8 cellular contexts compared by ENCODE assay signal in genomic region chr2:237694423-237695194, GRCh38.
DNase-seq lines count a peak whose midpoint lies in the region; ATAC-seq, FAIRE-seq and TF ChIP-seq lines count a peak whose summit lies in the region.

No MANE protein-coding gene starts in this region.

- TSS peak; percentile 78 for BruUV-seq in endothelial cell of umbilical vein (replicated peaks; lab: Mats Ljungman, UMichigan)

- H3K9ac ChIP-seq in OCI-LY3 (ENCODE audit: low read length) (peak overlapping the region; percentile 18; the same call in 1 of the 2 replicates), endothelial cell of umbilical vein (replicated peaks; ENCODE audit: extremely low read depth, insufficient read depth, low read length) (peak overlapping the region; percentile 95)

- no peak for FAIRE-seq in endothelial cell of umbilical vein (lab: Jason Lieb, UNC)

- TF ChIP-seq POLR2A in endothelial cell of umbilical vein (IDR thresholded peaks at IDR 0.05; ENCODE audit: low read depth, low read length) (no peak), sigmoid colon (IDR thresholded peaks at IDR 0.05) (no peak)

- DNase-seq in endothelial cell of umbilical vein (ENCODE audit: low read depth, low spot score) (no peak), sigmoid colon (peak; percentile 69), NCI-H446 (lab: John Stamatoyannopoulos, UW) (no peak), NCI-H1092 (lab: John Stamatoyannopoulos, UW) (no peak), nucleus accumbens (lab: John Stamatoyannopoulos, UW) (no peak)

- POLR2A ChIA-PET in endothelial cell of umbilical vein (lab: Charles Lee) = interaction anchor here (0.7 to 1.0 kb wide), 2 partner anchors 10 to 26 kb away, joined by 3 read pairs; no protein-coding TSS in a partner anchor

- H3K27ac ChIP-seq in OCI-LY3 (ENCODE audit: low read length) (no peak overlapping the region), endothelial cell of umbilical vein (ENCODE audit: insufficient read depth, low read depth, low read length) (peak overlapping the region; percentile 87), sigmoid colon (peak overlapping the region; percentile 92 to 99 (median 98))

- peak; percentile 34; the same call in 1 of the 2 replicates for TF ChIP-seq CTCF in GM12875 (IDR thresholded peaks at IDR 0.05; ENCODE audit: borderline replicate concordance, insufficient read depth, low read depth, low read length)
- peak; percentile 11; the same call in 1 of the 2 replicates for TF ChIP-seq CTCF in OCI-LY3 (IDR thresholded peaks at IDR 0.05; ENCODE audit: low read depth, low read length)
- no peak for TF ChIP-seq CTCF in endothelial cell of umbilical vein (IDR thresholded peaks at IDR 0.05; ENCODE audit: extremely low read depth in 1 of 2, insufficient read depth in 1 of 2, low read depth in 1 of 2, low read length in 2 of 2)
- no peak for TF ChIP-seq CTCF in sigmoid colon (IDR thresholded peaks at IDR 0.05)

- no peak for TF ChIP-seq EP300 in sigmoid colon (IDR thresholded peaks at IDR 0.05)

- WGBS in sigmoid colon, 2 donors = 48 to 76% methylated on average over 15 of the region's 15 CpGs

- no peaks in the 10 kb centered on the region for H3K9me1 ChIP-seq in endothelial cell of umbilical vein (replicated peaks; ENCODE audit: control insufficient read depth, extremely low read depth, insufficient read depth, low read length)

- dilution Hi-C loops in endothelial cell of umbilical vein (cut with MboI; ENCODE audit: extremely low pct_ligation_motif_present, low sequenced_read_pairs) = no loop called here

- no peaks in the 10 kb centered on the region for H3K36me3 ChIP-seq in OCI-LY3 (replicated peaks; ENCODE audit: low read depth, low read length)
- H3K36me3 ChIP-seq in endothelial cell of umbilical vein (ENCODE audit: control insufficient read depth in 2 of 2, extremely low read depth in 1 of 2, insufficient read depth in 2 of 2, low read length in 2 of 2) = no peaks in the 10 kb centered on the region
- H3K36me3 ChIP-seq in sigmoid colon = no peaks in the 10 kb centered on the region

- H3K4me3 ChIP-seq in GM12875 (ENCODE audit: low read depth, low read length) (peak overlapping the region; percentile 91), OCI-LY3 (ENCODE audit: low read length) (peak overlapping the region; percentile 95), endothelial cell of umbilical vein (replicated peaks in 1 of 3; ENCODE audit: insufficient read depth in 1 of 3, low read depth in 1 of 3, low read length in 3 of 3) (peak overlapping the region in 2 of 3 experiments; percentile 2 to 81), sigmoid colon (peak overlapping the region in 3 of 4 donors; percentile 4 to 83 (median 78))

- H3K9me3 ChIP-seq in OCI-LY3 (ENCODE audit: insufficient read depth, low read length) = no peaks in the 10 kb centered on the region
- no peaks in the 10 kb centered on the region for H3K9me3 ChIP-seq in endothelial cell of umbilical vein (replicated peaks; ENCODE audit: control insufficient read depth, insufficient read depth, low read length)
- no peaks in the 10 kb centered on the region for H3K9me3 ChIP-seq in sigmoid colon

- intact Hi-C loops in endothelial cell of umbilical vein (cut with micrococcal nuclease) = loop anchor here (1.0 kb wide), 4 partner anchors 10 to 78 kb away; no protein-coding TSS in a partner anchor
- intact Hi-C loops in sigmoid colon (cut with DNase I) = loop anchor here (10.0 kb wide), 1 partner anchor 190 kb away; no protein-coding TSS in a partner anchor

- H3K79me2 ChIP-seq in OCI-LY3 (ENCODE audit: low read length) (peaks cover 63% of the 10 kb centered on the region), endothelial cell of umbilical vein (ENCODE audit: control insufficient read depth, insufficient read depth, low read length) (peaks cover 65% of the 10 kb centered on the region)

- no peak for ATAC-seq in GM19023 (IDR thresholded peaks at IDR 0.05; ENCODE audit: unreplicated experiment)

- H3K27me3 ChIP-seq in OCI-LY3 (ENCODE audit: low read depth, low read length) (peaks cover 12% of the 10 kb centered on the region), endothelial cell of umbilical vein (ENCODE audit: control insufficient read depth in 2 of 2, insufficient read depth in 2 of 2, low read length in 2 of 2) (no peaks in the 10 kb centered on the region), sigmoid colon (no peaks in the 10 kb centered on the region)

- CTCF ChIA-PET in endothelial cell of umbilical vein (lab: Charles Lee) = interaction anchor here (0.6 to 4.6 kb wide), 8 partner anchors 8 to 50 kb away, joined by 3 to 42 read pairs (median 4); no protein-coding TSS in a partner anchor

- peaks cover 54% of the 10 kb centered on the region for H3K4me1 ChIP-seq in OCI-LY3 (ENCODE audit: low read length)
- H3K4me1 ChIP-seq in endothelial cell of umbilical vein (ENCODE audit: control insufficient read depth, extremely low read depth, insufficient read depth, low read length) = peaks cover 67% of the 10 kb centered on the region
- H3K4me1 ChIP-seq in sigmoid colon = peaks cover 0 to 84% (median 76%) of the 10 kb centered on the region in 4 donors

- peak overlapping the region; percentile 96 for H3K4me2 ChIP-seq in OCI-LY3 (ENCODE audit: low read length)
- H3K4me2 ChIP-seq in endothelial cell of umbilical vein (ENCODE audit: insufficient read depth, low read length) = peak overlapping the region; percentile 86

- H2AFZ ChIP-seq in OCI-LY3 (ENCODE audit: low read depth, low read length) = no peak overlapping the region
- no peak overlapping the region for H2AFZ ChIP-seq in endothelial cell of umbilical vein (ENCODE audit: low read depth, low read length)

- H4K20me1 ChIP-seq in OCI-LY3 (ENCODE audit: insufficient read depth, low read length) (peaks cover 51% of the 10 kb centered on the region), endothelial cell of umbilical vein (replicated peaks; ENCODE audit: control insufficient read depth, extremely low read depth, insufficient read depth, low read length) (peaks cover 4% of the 10 kb centered on the region)

TF ChIP-seq in endothelial cell of umbilical vein, 7 proteins besides CTCF, POLR2A, EP300 and RAD21:
- TF ChIP-seq JUN (IDR thresholded peaks at IDR 0.05; ENCODE audit: borderline replicate concordance, insufficient read depth, insufficient read length, low read depth) = no peak
- no peak for TF ChIP-seq MAX (IDR thresholded peaks at IDR 0.05; ENCODE audit: insufficient read depth, insufficient read length)
- TF ChIP-seq EZH2 (IDR thresholded peaks at IDR 0.05; ENCODE audit: borderline replicate concordance, low read depth, low read length, severe bottlenecking) = no peak
- no peak for TF ChIP-seq MYC (IDR thresholded peaks at IDR 0.05; ENCODE audit: low read depth, low read length)
- no peak for TF ChIP-seq GATA2 (IDR thresholded peaks at IDR 0.05; ENCODE audit: insufficient read depth, insufficient read length, low read depth, low read length)
- no peak for TF ChIP-seq FOS (IDR thresholded peaks at IDR 0.05; ENCODE audit: borderline replicate concordance, insufficient read depth, low read length)
- no peak for TF ChIP-seq POLR2AphosphoS5 (IDR thresholded peaks at IDR 0.05; ENCODE audit: insufficient read depth, low read depth, low read length)

Comparison
In these comparisons a context has a peak if more than half of its experiments do, and no peak if none do; other contexts are left out.
1. H3K4me3 ChIP-seq: peak in every context shown above with its lines; median percentile 95 in OCI-LY3; 91 in GM12875; 78 in sigmoid colon; 42 in endothelial cell of umbilical vein.
2. CTCF ChIP-seq: peak in GM12875 (single experiment) and OCI-LY3 (single experiment); none in endothelial cell of umbilical vein (0 of 2) and sigmoid colon (0 of 4).